18 cellular contexts compared by ENCODE assay signal in the genomic region with DNA sequence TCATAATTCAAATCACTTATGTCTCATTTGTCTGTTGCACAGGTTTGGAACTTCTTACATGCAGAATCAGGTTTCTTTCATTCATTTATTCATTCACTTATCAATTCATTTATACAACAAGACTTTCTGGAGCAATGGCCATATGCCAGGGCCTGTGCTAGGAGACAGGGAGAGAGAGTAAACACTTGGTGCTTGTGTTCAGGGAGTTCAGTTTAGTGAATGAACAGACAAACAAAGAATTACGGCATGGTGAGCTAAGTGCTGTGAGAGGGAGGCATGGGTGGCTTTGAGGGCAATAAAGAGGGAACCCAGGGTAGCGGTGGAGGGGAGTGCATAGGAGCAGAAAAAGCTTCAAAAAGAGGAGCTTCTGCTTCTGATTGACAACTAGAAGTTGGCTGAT. TPM values are rescaled to one million over a fixed set of nuclear protein-coding genes. Genes with fewer than 3 reads are reported as not detected.
A peak's percentile ranks its signal among the peaks of the same experiment; 100 is the strongest.
DNase-seq lines count a peak whose midpoint lies in the region; ATAC-seq, FAIRE-seq and TF ChIP-seq lines count a peak whose summit lies in the region.
"Had no signal": no experiment of that assay in that cellular context is flagged by ENCODE, and none has a peak within 500 bp of the region (broad histone marks: within the 10 kb centered on the region; RNA-seq: fewer than 3 reads in every experiment).

No MANE protein-coding gene starts in this region.

- DNase-seq in NCI-H2107 treated with DMSO at 0.1 percent for 48 hours (lab: John Stamatoyannopoulos, UW; ENCODE audit: unreplicated experiment) (peak; percentile 24), NCI-H2107 (lab: John Stamatoyannopoulos, UW) (no peak), NCI-H69 (lab: John Stamatoyannopoulos, UW) (peak; percentile 64), left lobe of liver (ENCODE audit: low spot score) (no peak), small intestine (peak; percentile 19), activated T-cell treated with anti-CD3 and anti-CD28 coated beads for 4 hours (no peak), Peyer's patch (no peak)
- no peak for DNase-seq in central memory CD4-positive, alpha-beta T cell
- DNase-seq: activated CD4-positive, alpha-beta T cell treated with anti-CD3 and anti-CD28 coated beads, Interleukin-2, amount 50 U/mL, for 48 hours; activated naive CD8-positive, alpha-beta T cell treated with anti-CD3 and anti-CD28 coated beads for 36 hours; activated T-cell treated with anti-CD3 and anti-CD28 coated beads, Interleukin-2, amount 50 U/mL, for 4 hours; brain microvascular endothelial cell; foreskin keratinocyte; NCI-H2171; stimulated activated naive CD4-positive, alpha-beta T cell treated with Interleukin-2 at 50 U/mL for 16 hours; trophoblast cell had no signal

- H3K27ac ChIP-seq in small intestine (ENCODE audit: low read depth in 1 of 2, low read length in 1 of 2): no peak overlapping the region
- no peak overlapping the region for H3K27ac ChIP-seq in Peyer's patch
- H3K27ac ChIP-seq: brain microvascular endothelial cell, foreskin keratinocyte, RWPE1 had no signal

- no peaks in the 10 kb centered on the region for H3K4me1 ChIP-seq in small intestine (ENCODE audit: control insufficient read depth in 2 of 2, insufficient read depth in 1 of 2, low read depth in 1 of 2, low read length in 1 of 2)
- no peaks in the 10 kb centered on the region for H3K4me1 ChIP-seq in Peyer's patch
- H3K4me1 ChIP-seq: foreskin keratinocyte had no signal

- FAIRE-seq in small intestine (lab: Jason Lieb, UNC): no peak

- no peaks in the 10 kb centered on the region for H3K27me3 ChIP-seq in small intestine (ENCODE audit: control insufficient read depth in 2 of 2, insufficient read depth in 2 of 2, low read length in 2 of 2)
- H3K27me3 ChIP-seq in Peyer's patch: no peaks in the 10 kb centered on the region

- no peaks in the 10 kb centered on the region for H3K36me3 ChIP-seq in small intestine (ENCODE audit: control insufficient read depth in 2 of 2, insufficient read depth in 2 of 2, low read length in 2 of 2)
- H3K36me3 ChIP-seq in Peyer's patch: no peaks in the 10 kb centered on the region
- H3K36me3 ChIP-seq: brain microvascular endothelial cell had no signal

- H3K9me3 ChIP-seq in small intestine (ENCODE audit: control insufficient read depth, low read depth) (no peaks in the 10 kb centered on the region), Peyer's patch (no peaks in the 10 kb centered on the region)

- WGBS in small intestine, 3 donors: 38 to 58% (median 52%) methylated on average over 2 of the region's 2 CpGs

- H3K4me3 ChIP-seq in small intestine (ENCODE audit: low read depth in 1 of 2, low read length in 2 of 2) (no peak overlapping the region), Peyer's patch (no peak overlapping the region)

- no peak for TF ChIP-seq POLR2A in Peyer's patch (IDR thresholded peaks at IDR 0.05)

- TF ChIP-seq CTCF in Peyer's patch (IDR thresholded peaks at IDR 0.05): no peak

- ATAC-seq in left lobe of liver: peak; percentile 67
- ATAC-seq: activated T-cell treated with anti-CD3 and anti-CD28 coated beads, Interleukin-2, amount 50 U/mL, for 4 hours; foreskin keratinocyte; sciatic nerve had no signal

RNA-seq across cellular contexts. Expression of gene IREB2, which starts 8.5 kb away (rescaled TPM):
- total RNA-seq in left lobe of liver (25.1 TPM), Peyer's patch (100 to 1,000 TPM in 1 of 4 donors, 10 to 100 TPM in 3; 41.9 to 193 (median 56.7) TPM)
- 10 to 100 TPM; 12.4 to 16.3 (median 14.2) TPM for polyA plus RNA-seq in small intestine

Comparison
In these comparisons a context has a peak if more than half of its experiments do, and no peak if none do; other contexts are left out.
1. DNase-seq: peak in NCI-H2107 treated with DMSO at 0.1 percent for 48 hours (single experiment), NCI-H69 (single experiment) and small intestine (single experiment); none in NCI-H2107 (single experiment), left lobe of liver (single experiment), central memory CD4-positive, alpha-beta T cell (single experiment), activated T-cell treated with anti-CD3 and anti-CD28 coated beads for 4 hours (single experiment) and Peyer's patch (0 of 3).